In the genomic region with DNA sequence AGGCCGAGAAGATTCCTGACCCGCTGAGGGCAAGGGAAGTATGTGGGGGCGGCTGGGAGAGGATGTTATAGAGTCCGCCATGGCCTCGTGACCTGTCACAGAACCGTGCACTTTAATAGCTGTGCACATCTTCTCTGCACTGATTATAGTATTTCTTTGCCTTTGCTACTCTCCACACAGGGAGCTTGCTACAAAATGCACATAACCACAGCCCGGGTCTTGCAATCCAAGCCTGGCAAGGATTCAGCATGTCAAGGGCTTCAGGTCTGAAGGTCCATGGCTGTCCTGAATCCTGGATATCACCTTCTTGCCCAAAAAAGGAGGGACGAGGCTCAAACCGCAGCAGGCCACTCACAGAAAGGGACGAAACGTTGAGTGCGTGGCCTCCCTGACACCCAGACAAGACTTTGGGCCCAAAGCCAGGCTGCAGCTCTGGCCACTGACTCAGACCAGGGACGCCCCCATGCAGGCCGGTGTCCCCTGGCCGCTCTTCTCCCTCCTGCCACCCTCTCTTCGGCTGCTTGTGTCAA, we compare ENCODE assay signal across 1 cellular context.
TF ChIP-seq lines count a peak whose summit lies in the region.

No MANE protein-coding gene starts in this region.

TF ChIP-seq in SK-N-SH, 30 proteins besides CTCF, POLR2A, EP300 and RAD21 (continued from another document):
- TF ChIP-seq, protein P1, sequence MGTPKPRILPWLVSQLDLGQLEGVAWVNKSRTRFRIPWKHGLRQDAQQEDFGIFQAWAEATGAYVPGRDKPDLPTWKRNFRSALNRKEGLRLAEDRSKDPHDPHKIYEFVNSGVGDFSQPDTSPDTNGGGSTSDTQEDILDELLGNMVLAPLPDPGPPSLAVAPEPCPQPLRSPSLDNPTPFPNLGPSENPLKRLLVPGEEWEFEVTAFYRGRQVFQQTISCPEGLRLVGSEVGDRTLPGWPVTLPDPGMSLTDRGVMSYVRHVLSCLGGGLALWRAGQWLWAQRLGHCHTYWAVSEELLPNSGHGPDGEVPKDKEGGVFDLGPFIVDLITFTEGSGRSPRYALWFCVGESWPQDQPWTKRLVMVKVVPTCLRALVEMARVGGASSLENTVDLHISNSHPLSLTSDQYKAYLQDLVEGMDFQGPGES (IDR thresholded peaks at IDR 0.05; ENCODE audit: low read depth, low read length) = no peak
